ENCODE assay signal across 30 cellular contexts in genomic region chr18:9123520-9123919, GRCh38. TPM values are rescaled to one million over a fixed set of nuclear protein-coding genes. Genes with fewer than 3 reads are reported as not detected.
DNase-seq lines count a peak whose midpoint lies in the region; ATAC-seq and TF ChIP-seq lines count a peak whose summit lies in the region.
"Had no signal": no experiment of that assay in that cellular context is flagged by ENCODE, and none has a peak within 500 bp of the region (broad histone marks: within the 10 kb centered on the region; RNA-seq: fewer than 3 reads in every experiment).

No MANE protein-coding gene starts in this region.

- no peak overlapping the region for H3K4me3 ChIP-seq in CD8-positive, alpha-beta T cell (ENCODE audit: low read depth, low read length)
- no peak overlapping the region for H3K4me3 ChIP-seq in osteoblast (ENCODE audit: insufficient read depth, low read length)
- H3K4me3 ChIP-seq: cardiac muscle cell, coronary artery, lower lobe of right lung, uterus had no signal

- intact Hi-C loops in activated CD4-positive, alpha-beta T cell treated with anti-CD3 and anti-CD28 coated beads, Interleukin-2, amount 10 ng/mL, durations not matched to agents 24 days and 14 days (cut with micrococcal nuclease) = loop anchor here (1.0 kb wide), 1 partner anchor 8 kb away; no protein-coding TSS in a partner anchor
- intact Hi-C loops in CD8-positive, alpha-beta T cell (cut with DNase I, micrococcal nuclease) = no loop called here

- DNase-seq in activated CD4-positive, alpha-beta T cell treated with anti-CD3 and anti-CD28 coated beads, Interleukin-2, amount 10 ng/mL, durations not matched to agents 24 days and 14 days = no peak
- DNase-seq in activated CD4-positive, alpha-beta T cell treated with anti-CD3 and anti-CD28 coated beads for 1 hour = no peak
- DNase-seq in CD8-positive, alpha-beta T cell = no peak
- DNase-seq in T-helper 17 cell (no peak), osteoblast (ENCODE audit: insufficient read length, low spot score, missing footprints) (no peak)
- no peak for DNase-seq in naive thymus-derived CD8-positive, alpha-beta T cell
- DNase-seq in activated CD8-positive, alpha-beta memory T cell treated with anti-CD3 and anti-CD28 coated beads for 24 hours = no peak
- DNase-seq: 8988T; activated naive CD4-positive, alpha-beta T cell treated with anti-CD3 and anti-CD28 coated beads, Interleukin-2, amount 10 ng/mL, durations not matched to agents 7 days and 5 days; activated T-cell treated with anti-CD3 and anti-CD28 coated beads, Interleukin-2, amount 50 U/mL, for 4 hours; aorta; DMS 273 treated with DMSO at 0.1 percent for 48 hours; HFFc6; kidney glomerular epithelial cell; lower lobe of right lung; NCI-H1092 treated with DMSO at 0.1 percent for 48 hours; NCI-H187; NCI-H524 treated with DMSO at 0.1 percent for 48 hours; NK-92 treated with Interleukin-12 subunit alpha and Interleukin-12 subunit beta, amount 100 ng/mL, for 24 hours; SIG-M5; stimulated activated CD4-positive, alpha-beta T cell treated with anti-CD3 and anti-CD28 coated beads, Interleukin-4, amount 100 ng/mL, for 4 hours; SW 1271; T1000; uterus had no signal

- H3K79me2 ChIP-seq in osteoblast (ENCODE audit: insufficient read depth, low read length) = peaks cover 55% of the 10 kb centered on the region

- H3K9me3 ChIP-seq in CD8-positive, alpha-beta T cell (ENCODE audit: low read length) = no peaks in the 10 kb centered on the region
- H3K9me3 ChIP-seq in T-helper 17 cell (ENCODE audit: control insufficient read depth, low read length, poor library complexity, severe bottlenecking) (no peaks in the 10 kb centered on the region), osteoblast (ENCODE audit: low read depth, low read length) (no peaks in the 10 kb centered on the region)
- H3K9me3 ChIP-seq: lower lobe of right lung, uterus had no signal

- peaks cover 31% of the 10 kb centered on the region for H3K4me1 Mint-ChIP-seq in activated CD4-positive, alpha-beta T cell treated with anti-CD3 and anti-CD28 coated beads, Interleukin-2, amount 10 ng/mL, durations not matched to agents 24 days and 14 days
- H3K4me1 Mint-ChIP-seq in CD8-positive, alpha-beta T cell (ENCODE audit: low read depth) = peaks cover 65% of the 10 kb centered on the region
- H3K4me1 Mint-ChIP-seq in T-helper 17 cell = peaks cover 33% of the 10 kb centered on the region
- peaks cover 10 to 68% (median 44%) of the 10 kb centered on the region in 4 donors for H3K4me1 Mint-ChIP-seq in naive thymus-derived CD8-positive, alpha-beta T cell

- H4K20me1 ChIP-seq in osteoblast (ENCODE audit: insufficient read depth, low read length) = no peaks in the 10 kb centered on the region

- no peaks in the 10 kb centered on the region for H3K9me3 Mint-ChIP-seq in activated CD4-positive, alpha-beta T cell treated with anti-CD3 and anti-CD28 coated beads, Interleukin-2, amount 10 ng/mL, durations not matched to agents 24 days and 14 days
- no peaks in the 10 kb centered on the region for H3K9me3 Mint-ChIP-seq in CD8-positive, alpha-beta T cell
- no peaks in the 10 kb centered on the region for H3K9me3 Mint-ChIP-seq in naive thymus-derived CD8-positive, alpha-beta T cell
- H3K9me3 Mint-ChIP-seq: activated naive CD4-positive, alpha-beta T cell treated with anti-CD3 and anti-CD28 coated beads, Interleukin-2, amount 10 ng/mL, durations not matched to agents 7 days and 5 days; activated T-cell treated with anti-CD3 and anti-CD28 coated beads, Interleukin-2, amount 50 U/mL, for 4 hours; HFFc6; stimulated activated memory B cell treated with anti-CD40 and anti-IgM and Interleukin-4, amounts not matched to agents 10 μg/mL and 1 μg/mL and 100 μg/mL, for 72 hours had no signal

- no peak overlapping the region for H3K27ac ChIP-seq in CD8-positive, alpha-beta T cell (ENCODE audit: low read depth, low read length)
- no peak overlapping the region for H3K27ac ChIP-seq in osteoblast (ENCODE audit: low read depth, low read length)
- H3K27ac ChIP-seq: cardiac muscle cell, coronary artery, lower lobe of right lung, uterus had no signal

- TF ChIP-seq CTCF in CD8-positive, alpha-beta T cell (IDR thresholded peaks at IDR 0.05) = no peak
- no peak for TF ChIP-seq CTCF in osteoblast (IDR thresholded peaks at IDR 0.05; ENCODE audit: extremely low read depth, low read depth, low read length)

- no peaks in the 10 kb centered on the region for H3K27me3 Mint-ChIP-seq in activated CD4-positive, alpha-beta T cell treated with anti-CD3 and anti-CD28 coated beads, Interleukin-2, amount 10 ng/mL, durations not matched to agents 24 days and 14 days
- no peaks in the 10 kb centered on the region for H3K27me3 Mint-ChIP-seq in CD8-positive, alpha-beta T cell (ENCODE audit: low read depth)
- H3K27me3 Mint-ChIP-seq in T-helper 17 cell = no peaks in the 10 kb centered on the region
- no peaks in the 10 kb centered on the region for H3K27me3 Mint-ChIP-seq in naive thymus-derived CD8-positive, alpha-beta T cell
- H3K27me3 Mint-ChIP-seq: activated naive CD4-positive, alpha-beta T cell treated with anti-CD3 and anti-CD28 coated beads, Interleukin-2, amount 10 ng/mL, durations not matched to agents 7 days and 5 days; stimulated activated memory B cell treated with anti-CD40 and anti-IgM and Interleukin-4, amounts not matched to agents 10 μg/mL and 1 μg/mL and 100 μg/mL, for 72 hours had no signal

- peaks cover 65% of the 10 kb centered on the region for H3K36me3 Mint-ChIP-seq in activated CD4-positive, alpha-beta T cell treated with anti-CD3 and anti-CD28 coated beads, Interleukin-2, amount 10 ng/mL, durations not matched to agents 24 days and 14 days (ENCODE audit: low read depth)
- H3K36me3 Mint-ChIP-seq in CD8-positive, alpha-beta T cell = peaks cover 66% of the 10 kb centered on the region
- H3K36me3 Mint-ChIP-seq in T-helper 17 cell (ENCODE audit: low read depth) = peaks cover 6% of the 10 kb centered on the region
- peaks cover 0 to 78% (median 19%) of the 10 kb centered on the region in 3 donors for H3K36me3 Mint-ChIP-seq in naive thymus-derived CD8-positive, alpha-beta T cell

- H3K4me3 Mint-ChIP-seq in activated CD4-positive, alpha-beta T cell treated with anti-CD3 and anti-CD28 coated beads, Interleukin-2, amount 10 ng/mL, durations not matched to agents 24 days and 14 days = no peak overlapping the region
- no peak overlapping the region for H3K4me3 Mint-ChIP-seq in CD8-positive, alpha-beta T cell
- H3K4me3 Mint-ChIP-seq in T-helper 17 cell = no peak overlapping the region
- H3K4me3 Mint-ChIP-seq in naive thymus-derived CD8-positive, alpha-beta T cell = no peak overlapping the region
- H3K4me3 Mint-ChIP-seq: activated naive CD4-positive, alpha-beta T cell treated with anti-CD3 and anti-CD28 coated beads, Interleukin-2, amount 10 ng/mL, durations not matched to agents 7 days and 5 days; activated T-cell treated with anti-CD3 and anti-CD28 coated beads, Interleukin-2, amount 50 U/mL, for 4 hours; HFFc6; stimulated activated memory B cell treated with anti-CD40 and anti-IgM and Interleukin-4, amounts not matched to agents 10 μg/mL and 1 μg/mL and 100 μg/mL, for 72 hours had no signal

- H3K36me3 ChIP-seq in CD8-positive, alpha-beta T cell (ENCODE audit: insufficient read depth, low read length) = peaks cover 34% of the 10 kb centered on the region
- peaks cover 65% of the 10 kb centered on the region for H3K36me3 ChIP-seq in osteoblast (ENCODE audit: insufficient read depth, low read length)
- H3K36me3 ChIP-seq: uterus had no signal

- H3K27ac Mint-ChIP-seq in activated CD4-positive, alpha-beta T cell treated with anti-CD3 and anti-CD28 coated beads, Interleukin-2, amount 10 ng/mL, durations not matched to agents 24 days and 14 days = peak overlapping the region; percentile 20
- H3K27ac Mint-ChIP-seq in CD8-positive, alpha-beta T cell = peak overlapping the region; percentile 41
- H3K27ac Mint-ChIP-seq in T-helper 17 cell = peak overlapping the region; percentile 75
- H3K27ac Mint-ChIP-seq in naive thymus-derived CD8-positive, alpha-beta T cell = peak overlapping the region in 6 of 10 donors; percentile 19 to 70 (median 37)
- H3K27ac Mint-ChIP-seq: activated naive CD4-positive, alpha-beta T cell treated with anti-CD3 and anti-CD28 coated beads, Interleukin-2, amount 10 ng/mL, durations not matched to agents 7 days and 5 days; stimulated activated memory B cell treated with anti-CD40 and anti-IgM and Interleukin-4, amounts not matched to agents 10 μg/mL and 1 μg/mL and 100 μg/mL, for 72 hours had no signal

- CTCF ChIA-PET in CD8-positive, alpha-beta T cell (lab: Charles Lee) = interaction anchor here (1.3 kb wide), 1 partner anchor 50 kb away, joined by 3 read pairs; no protein-coding TSS in a partner anchor

- peaks cover 47% of the 10 kb centered on the region for H3K4me1 ChIP-seq in CD8-positive, alpha-beta T cell (ENCODE audit: insufficient read depth, low read length)
- H3K4me1 ChIP-seq in osteoblast (ENCODE audit: insufficient read depth, low read length) = peaks cover 3% of the 10 kb centered on the region

- H3K27me3 ChIP-seq in CD8-positive, alpha-beta T cell (ENCODE audit: insufficient read depth, low read length) = no peaks in the 10 kb centered on the region
- H3K27me3 ChIP-seq in osteoblast (ENCODE audit: insufficient read depth, low read length) = no peaks in the 10 kb centered on the region
- H3K27me3 ChIP-seq: cardiac muscle cell, uterus had no signal

- H2AFZ ChIP-seq in osteoblast (ENCODE audit: low read length) = no peak overlapping the region

- POLR2A ChIA-PET in CD8-positive, alpha-beta T cell (lab: Charles Lee) = interaction anchor here (0.8 to 1.8 kb wide), 2 partner anchors 13 to 20 kb away, joined by 4 to 12 read pairs; partner anchors contain the start of gene ANKRD12
- POLR2A ChIA-PET in naive thymus-derived CD8-positive, alpha-beta T cell (lab: Charles Lee) = interaction anchor here (0.6 to 8.0 kb wide), 2 partner anchors 10 to 12 kb away, joined by 3 to 101 read pairs; partner anchors contain the start of gene ANKRD12

- no peak for ATAC-seq in CD8-positive, alpha-beta T cell
- ATAC-seq in T-helper 17 cell (no peak), GM19455 (IDR thresholded peaks at IDR 0.05; ENCODE audit: unreplicated experiment) (no peak)
- ATAC-seq in naive thymus-derived CD8-positive, alpha-beta T cell = no peak
- ATAC-seq: activated T-cell treated with anti-CD3 and anti-CD28 coated beads, Interleukin-2, amount 50 U/mL, for 4 hours; lower lobe of right lung; Panc1; sciatic nerve; stimulated activated memory B cell treated with anti-CD40 and anti-IgM and Interleukin-4, amounts not matched to agents 10 μg/mL and 1 μg/mL and 100 μg/mL, for 72 hours had no signal

- H3K4me2 ChIP-seq in osteoblast (ENCODE audit: insufficient read depth, low read length) = no peak overlapping the region

RNA-seq across cellular contexts. Expression of gene ANKRD12, which starts 13.1 kb away (rescaled TPM):
- 60.8 TPM in 2 replicates for total RNA-seq in activated CD4-positive, alpha-beta T cell treated with anti-CD3 and anti-CD28 coated beads, Interleukin-2, amount 10 ng/mL, durations not matched to agents 24 days and 14 days
- 100 to 1,000 TPM; 167 to 177 TPM for total RNA-seq in CD8-positive, alpha-beta T cell
- 100 to 1,000 TPM; 191 to 257 TPM for total RNA-seq in T-helper 17 cell
- total RNA-seq in naive thymus-derived CD8-positive, alpha-beta T cell = 100 to 1,000 TPM; 198 to 212 TPM
- polyA plus RNA-seq in naive thymus-derived CD8-positive, alpha-beta T cell = 10 to 100 TPM; 15.7 to 70.4 (median 26.3) TPM
- 47.8 and 53.9 TPM in 2 replicates for total RNA-seq in osteoblast

RNA-seq across cellular contexts. Expression of gene NDUFV2, which starts 21.0 kb away (rescaled TPM):
- 357 and 360 TPM in 2 replicates for total RNA-seq in activated CD4-positive, alpha-beta T cell treated with anti-CD3 and anti-CD28 coated beads, Interleukin-2, amount 10 ng/mL, durations not matched to agents 24 days and 14 days
- 100 to 1,000 TPM; 229 to 249 TPM for total RNA-seq in CD8-positive, alpha-beta T cell
- total RNA-seq in T-helper 17 cell = 100 to 1,000 TPM; 222 to 231 TPM
- 100 to 1,000 TPM; 149 to 166 TPM for total RNA-seq in naive thymus-derived CD8-positive, alpha-beta T cell
- 100 to 1,000 TPM; 106 to 155 (median 128) TPM for polyA plus RNA-seq in naive thymus-derived CD8-positive, alpha-beta T cell
- 95.9 and 102 TPM in 2 replicates for total RNA-seq in osteoblast

Comparison
In these comparisons a context has a peak if more than half of its experiments do, and no peak if none do; other contexts are left out.
1. H3K27ac Mint-ChIP-seq: peak in every context shown above with its lines; median percentile 75 in T-helper 17 cell; 41 in CD8-positive, alpha-beta T cell; 37 in naive thymus-derived CD8-positive, alpha-beta T cell; 20 in activated CD4-positive, alpha-beta T cell treated with anti-CD3 and anti-CD28 coated beads, Interleukin-2, amount 10 ng/mL, durations not matched to agents 24 days and 14 days.